21 cellular contexts compared by ENCODE assay signal in genomic region chr20:1124416-1124815, GRCh38.
"Had no signal": no experiment of that assay in that cellular context is flagged by ENCODE, and none has a peak within 500 bp of the region (broad histone marks: within the 10 kb centered on the region; RNA-seq: fewer than 3 reads in every experiment).

No MANE protein-coding gene starts in this region.

- H3K27ac ChIP-seq: colonic mucosa, foreskin keratinocyte, pancreas, prostate gland, tibial artery, uterus had no signal

- H3K36me3 ChIP-seq: uterus had no signal

- H3K4me1 ChIP-seq: foreskin keratinocyte had no signal

- H3K27me3 ChIP-seq: colonic mucosa, foreskin keratinocyte, heart left ventricle, pancreas, right lobe of liver, tibial artery, upper lobe of left lung, uterus had no signal

- ATAC-seq: foreskin keratinocyte; heart left ventricle; left colon; left ventricle myocardium superior; natural killer cell treated with Interleukin-12 subunit alpha and Interleukin-12 subunit beta and Interleukin-15 and Interleukin-18, amount 100 ng/mL, for 72 hours; pancreas; right lobe of liver; stimulated activated memory B cell treated with anti-CD40 and anti-IgM and Interleukin-4, amounts not matched to agents 10 μg/mL and 1 μg/mL and 100 μg/mL, for 72 hours had no signal

- H3K9me3 ChIP-seq: colonic mucosa, heart left ventricle, pancreas, prostate gland, right lobe of liver, tibial artery, upper lobe of left lung, uterus had no signal

- DNase-seq: colonic mucosa; dermis blood vessel endothelial cell; foreskin keratinocyte; heart left ventricle; hippocampal formation; left colon; left ventricle myocardium superior; mesenchymal stem cell; midbrain; occipital lobe; pancreas; right lobe of liver; stimulated activated CD4-positive, alpha-beta T cell treated with anti-CD3 and anti-CD28 coated beads, Interleukin-4, amount 100 ng/mL, for 1 hour; stimulated activated CD8-positive, alpha-beta memory T cell treated with anti-CD3 and anti-CD28 coated beads, Interleukin-4, amount 100 ng/mL, for 48 hours; tibial artery; upper lobe of left lung; uterus had no signal

- H3K4me3 ChIP-seq: colonic mucosa, heart left ventricle, lung, pancreas, prostate gland, right lobe of liver, tibial artery, upper lobe of left lung, uterus had no signal
